17 cellular contexts compared by ENCODE assay signal in genomic region chr4:96164814-96165351, GRCh38.
DNase-seq lines count a peak whose midpoint lies in the region; TF ChIP-seq lines count a peak whose summit lies in the region.
"Had no signal": no experiment of that assay in that cellular context is flagged by ENCODE, and none has a peak within 500 bp of the region (broad histone marks: within the 10 kb centered on the region; RNA-seq: fewer than 3 reads in every experiment).

No MANE protein-coding gene starts in this region.

- intact Hi-C loops in activated T-helper 2 cell treated with anti-CD3 and anti-CD28 coated beads, Interferon-gamma antibody, Interleukin-2, Interleukin-4, amounts not matched to agents 10 μg/mL and 5 μg/mL and 100 μg/mL, durations not matched to agents 14 hours and 24 hours and 36 hours (cut with micrococcal nuclease) = no loop called here

- H3K4me3 ChIP-seq in SJCRH30 (no peak overlapping the region), epithelial cell of proximal tubule (ENCODE audit: low read depth, low read length) (no peak overlapping the region), osteoblast (ENCODE audit: insufficient read depth, low read length) (no peak overlapping the region), HAP-1 (no peak overlapping the region)
- H3K4me3 ChIP-seq: SK-N-MC had no signal

- H3K27ac ChIP-seq in SJCRH30 (peak overlapping the region; percentile 57), osteoblast (ENCODE audit: low read depth, low read length) (peak overlapping the region; percentile 93)
- H3K27ac ChIP-seq: KMS-11, SK-N-MC had no signal

- peak overlapping the region; percentile 0 for H2AFZ ChIP-seq in osteoblast (ENCODE audit: low read length)

- H3K4me1 Mint-ChIP-seq in activated T-helper 2 cell treated with anti-CD3 and anti-CD28 coated beads, Interferon-gamma antibody, Interleukin-2, Interleukin-4, amounts not matched to agents 10 μg/mL and 5 μg/mL and 100 μg/mL, durations not matched to agents 14 hours and 24 hours and 36 hours (ENCODE audit: low read depth) = no peaks in the 10 kb centered on the region
- H3K4me1 Mint-ChIP-seq: activated naive CD4-positive, alpha-beta T cell treated with anti-CD3 and anti-CD28 coated beads, Interleukin-2, amount 50 U/mL, for 24 hours; naive B cell; stimulated activated naive CD8-positive, alpha-beta T cell treated with anti-CD3 and anti-CD28 coated beads, Interleukin-15, amount 100 ng/mL, for 72 hours had no signal

- peaks cover 2% of the 10 kb centered on the region; the same call in 1 of the 2 replicates for H3K27me3 ChIP-seq in SJCRH30
- no peaks in the 10 kb centered on the region for H3K27me3 ChIP-seq in osteoblast (ENCODE audit: insufficient read depth, low read length)
- H3K27me3 ChIP-seq in HAP-1 (ENCODE audit: low read depth) = no peaks in the 10 kb centered on the region

- H3K4me2 ChIP-seq in osteoblast (ENCODE audit: insufficient read depth, low read length) = peak overlapping the region; percentile 22
- H3K4me2 ChIP-seq: KMS-11 had no signal

- in situ Hi-C loops in HAP-1 (cut with MboI; ENCODE audit: low sequenced_read_pairs) = no loop called here

- no peak for TF ChIP-seq CTCF in epithelial cell of proximal tubule (conservative IDR thresholded peaks at IDR 0.05; ENCODE audit: low read depth, low read length)
- TF ChIP-seq CTCF in osteoblast (IDR thresholded peaks at IDR 0.05; ENCODE audit: extremely low read depth, low read depth, low read length) = no peak

- H3K27me3 Mint-ChIP-seq in activated T-helper 2 cell treated with anti-CD3 and anti-CD28 coated beads, Interferon-gamma antibody, Interleukin-2, Interleukin-4, amounts not matched to agents 10 μg/mL and 5 μg/mL and 100 μg/mL, durations not matched to agents 14 hours and 24 hours and 36 hours (ENCODE audit: low read depth) = no peaks in the 10 kb centered on the region
- H3K27me3 Mint-ChIP-seq: activated naive CD4-positive, alpha-beta T cell treated with anti-CD3 and anti-CD28 coated beads, Interleukin-2, amount 50 U/mL, for 24 hours; naive B cell; stimulated activated naive CD8-positive, alpha-beta T cell treated with anti-CD3 and anti-CD28 coated beads, Interleukin-15, amount 100 ng/mL, for 72 hours had no signal

- no peaks in the 10 kb centered on the region for H3K79me2 ChIP-seq in osteoblast (ENCODE audit: insufficient read depth, low read length)

- H3K9me3 Mint-ChIP-seq in activated T-helper 2 cell treated with anti-CD3 and anti-CD28 coated beads, Interferon-gamma antibody, Interleukin-2, Interleukin-4, amounts not matched to agents 10 μg/mL and 5 μg/mL and 100 μg/mL, durations not matched to agents 14 hours and 24 hours and 36 hours = no peaks in the 10 kb centered on the region
- H3K9me3 Mint-ChIP-seq: activated naive CD4-positive, alpha-beta T cell treated with anti-CD3 and anti-CD28 coated beads, Interleukin-2, amount 50 U/mL, for 24 hours; WTC11 had no signal

- no peaks in the 10 kb centered on the region for H3K36me3 Mint-ChIP-seq in activated T-helper 2 cell treated with anti-CD3 and anti-CD28 coated beads, Interferon-gamma antibody, Interleukin-2, Interleukin-4, amounts not matched to agents 10 μg/mL and 5 μg/mL and 100 μg/mL, durations not matched to agents 14 hours and 24 hours and 36 hours (ENCODE audit: low read depth)
- H3K36me3 Mint-ChIP-seq: activated naive CD4-positive, alpha-beta T cell treated with anti-CD3 and anti-CD28 coated beads, Interleukin-2, amount 50 U/mL, for 24 hours; naive B cell had no signal

- H3K36me3 ChIP-seq in SJCRH30 = no peaks in the 10 kb centered on the region
- H3K36me3 ChIP-seq in osteoblast (ENCODE audit: insufficient read depth, low read length) = no peaks in the 10 kb centered on the region
- no peaks in the 10 kb centered on the region for H3K36me3 ChIP-seq in HAP-1 (replicated peaks)

- no peaks in the 10 kb centered on the region for H4K20me1 ChIP-seq in osteoblast (ENCODE audit: insufficient read depth, low read length)

- no peak overlapping the region for H3K27ac Mint-ChIP-seq in activated T-helper 2 cell treated with anti-CD3 and anti-CD28 coated beads, Interferon-gamma antibody, Interleukin-2, Interleukin-4, amounts not matched to agents 10 μg/mL and 5 μg/mL and 100 μg/mL, durations not matched to agents 14 hours and 24 hours and 36 hours
- H3K27ac Mint-ChIP-seq: activated naive CD4-positive, alpha-beta T cell treated with anti-CD3 and anti-CD28 coated beads, Interleukin-2, amount 50 U/mL, for 24 hours; naive B cell; stimulated activated naive CD8-positive, alpha-beta T cell treated with anti-CD3 and anti-CD28 coated beads, Interleukin-15, amount 100 ng/mL, for 72 hours; WTC11 had no signal

- DNase-seq in EH (ENCODE audit: low read depth) (peak; percentile 2), SJCRH30 (peak; percentile 28 to 51), epithelial cell of proximal tubule (ENCODE audit: low read depth) (peak; percentile 72), osteoblast (ENCODE audit: insufficient read length, low spot score, missing footprints) (peak; percentile 86), NCI-H2196 (lab: John Stamatoyannopoulos, UW; ENCODE audit: unreplicated experiment) (no peak), cortex of kidney (lab: John Stamatoyannopoulos, UW) (no peak), HAP-1 (ENCODE audit: low spot score in 2 of 2) (no peak)
- no peak for DNase-seq in activated T-helper 2 cell treated with anti-CD3 and anti-CD28 coated beads, Interferon-gamma antibody, Interleukin-2, Interleukin-4, amounts not matched to agents 10 μg/mL and 5 μg/mL and 100 μg/mL, durations not matched to agents 14 hours and 24 hours and 36 hours (ENCODE audit: low spot score)
- DNase-seq: C1 segment of cervical spinal cord; naive B cell; NCI-H2029; retina; stimulated activated naive CD8-positive, alpha-beta T cell treated with anti-CD3 and anti-CD28 coated beads, Interleukin-15, amount 100 ng/mL, for 72 hours had no signal

- no peak overlapping the region for H3K4me3 Mint-ChIP-seq in activated T-helper 2 cell treated with anti-CD3 and anti-CD28 coated beads, Interferon-gamma antibody, Interleukin-2, Interleukin-4, amounts not matched to agents 10 μg/mL and 5 μg/mL and 100 μg/mL, durations not matched to agents 14 hours and 24 hours and 36 hours (ENCODE audit: low read depth)
- H3K4me3 Mint-ChIP-seq: activated naive CD4-positive, alpha-beta T cell treated with anti-CD3 and anti-CD28 coated beads, Interleukin-2, amount 50 U/mL, for 24 hours; naive B cell; stimulated activated naive CD8-positive, alpha-beta T cell treated with anti-CD3 and anti-CD28 coated beads, Interleukin-15, amount 100 ng/mL, for 72 hours; WTC11 had no signal

- no peaks in the 10 kb centered on the region for H3K9me3 ChIP-seq in SJCRH30 (replicated peaks)
- H3K9me3 ChIP-seq in osteoblast (ENCODE audit: low read depth, low read length) = no peaks in the 10 kb centered on the region
- no peaks in the 10 kb centered on the region; the same call in 1 of the 2 replicates for H3K9me3 ChIP-seq in HAP-1

- H3K4me1 ChIP-seq in SJCRH30 = peaks cover 16% of the 10 kb centered on the region
- peaks cover 37% of the 10 kb centered on the region for H3K4me1 ChIP-seq in osteoblast (ENCODE audit: insufficient read depth, low read length)
- no peaks in the 10 kb centered on the region for H3K4me1 ChIP-seq in HAP-1

Comparison
In these comparisons a context has a peak if more than half of its experiments do, and no peak if none do; other contexts are left out.
1. DNase-seq: peak in EH (single experiment), SJCRH30 (2 of 2), epithelial cell of proximal tubule (single experiment) and osteoblast (single experiment); none in NCI-H2196 (single experiment), cortex of kidney (single experiment), activated T-helper 2 cell treated with anti-CD3 and anti-CD28 coated beads, Interferon-gamma antibody, Interleukin-2, Interleukin-4, amounts not matched to agents 10 μg/mL and 5 μg/mL and 100 μg/mL, durations not matched to agents 14 hours and 24 hours and 36 hours (single experiment) and HAP-1 (0 of 2).